Comparison of ENCODE assay signal across 29 cellular contexts in genomic region chr2:59561281-59561680, GRCh38.
"Had no signal": no experiment of that assay in that cellular context is flagged by ENCODE, and none has a peak within 500 bp of the region (broad histone marks: within the 10 kb centered on the region; RNA-seq: fewer than 3 reads in every experiment).

No MANE protein-coding gene starts in this region.

- H3K27ac ChIP-seq: ascending aorta, breast epithelium, cardiac muscle cell, colonic mucosa, epithelial cell of prostate, esophagus squamous epithelium had no signal

- H3K36me3 Mint-ChIP-seq: activated naive CD4-positive, alpha-beta T cell treated with anti-CD3 and anti-CD28 coated beads, Interleukin-2, amount 10 ng/mL, durations not matched to agents 7 days and 5 days; activated naive CD4-positive, alpha-beta T cell treated with anti-CD3 and anti-CD28 coated beads, Interleukin-2, amount 50 U/mL, for 72 hours; activated naive CD8-positive, alpha-beta T cell treated with anti-CD3 and anti-CD28 coated beads, Interleukin-2, amount 10 ng/mL, durations not matched to agents 7 days and 5 days; brain had no signal

- H3K4me3 Mint-ChIP-seq: activated CD4-positive, alpha-beta memory T cell treated with anti-CD3 and anti-CD28 coated beads, Interleukin-2, amount 10 ng/mL, durations not matched to agents 7 days and 5 days; activated CD4-positive, alpha-beta T cell treated with anti-CD3 and anti-CD28 coated beads, Interleukin-2, amount 10 ng/mL, durations not matched to agents 7 days and 5 days; activated naive CD4-positive, alpha-beta T cell treated with anti-CD3 and anti-CD28 coated beads, Interleukin-2, amount 10 ng/mL, durations not matched to agents 7 days and 5 days; activated naive CD8-positive, alpha-beta T cell treated with anti-CD3 and anti-CD28 coated beads, Interleukin-2, amount 10 ng/mL, durations not matched to agents 7 days and 5 days; activated T-cell treated with anti-CD3 and anti-CD28 coated beads, Interleukin-2, amount 50 U/mL, for 24 hours; activated T-cell treated with anti-CD3 and anti-CD28 coated beads, Interleukin-2, amount 50 U/mL, for 72 hours; brain had no signal

- H3K4me3 ChIP-seq: ascending aorta, breast epithelium, cardiac muscle cell, colonic mucosa, esophagus squamous epithelium had no signal

- H3K4me1 ChIP-seq: ascending aorta, breast epithelium, colonic mucosa, esophagus squamous epithelium had no signal

- H3K36me3 ChIP-seq: ascending aorta, breast epithelium, cardiac muscle cell, colonic mucosa, esophagus squamous epithelium had no signal

- H3K9me3 Mint-ChIP-seq: activated CD4-positive, alpha-beta T cell treated with anti-CD3 and anti-CD28 coated beads, Interleukin-2, amount 10 ng/mL, durations not matched to agents 7 days and 5 days; activated naive CD4-positive, alpha-beta T cell treated with anti-CD3 and anti-CD28 coated beads, Interleukin-2, amount 10 ng/mL, durations not matched to agents 7 days and 5 days; activated naive CD4-positive, alpha-beta T cell treated with anti-CD3 and anti-CD28 coated beads, Interleukin-2, amount 50 U/mL, for 72 hours; activated naive CD8-positive, alpha-beta T cell treated with anti-CD3 and anti-CD28 coated beads, Interleukin-2, amount 10 ng/mL, durations not matched to agents 7 days and 5 days; activated T-cell treated with anti-CD3 and anti-CD28 coated beads, Interleukin-2, amount 50 U/mL, for 72 hours had no signal

- ATAC-seq: activated naive CD4-positive, alpha-beta T cell treated with anti-CD3 and anti-CD28 coated beads, Interleukin-2, amount 50 U/mL, for 72 hours; activated T-cell treated with anti-CD3 and anti-CD28 coated beads, Interleukin-2, amount 50 U/mL, for 72 hours had no signal

- H3K27ac Mint-ChIP-seq: activated CD4-positive, alpha-beta memory T cell treated with anti-CD3 and anti-CD28 coated beads, Interleukin-2, amount 10 ng/mL, durations not matched to agents 7 days and 5 days; activated CD4-positive, alpha-beta T cell treated with anti-CD3 and anti-CD28 coated beads, Interleukin-2, amount 10 ng/mL, durations not matched to agents 7 days and 5 days; activated naive CD4-positive, alpha-beta T cell treated with anti-CD3 and anti-CD28 coated beads, Interleukin-2, amount 10 ng/mL, durations not matched to agents 7 days and 5 days; activated naive CD4-positive, alpha-beta T cell treated with anti-CD3 and anti-CD28 coated beads, Interleukin-2, amount 50 U/mL, for 72 hours; activated naive CD8-positive, alpha-beta T cell treated with anti-CD3 and anti-CD28 coated beads, Interleukin-2, amount 10 ng/mL, durations not matched to agents 7 days and 5 days; activated T-cell treated with anti-CD3 and anti-CD28 coated beads, Interleukin-2, amount 50 U/mL, for 24 hours; activated T-cell treated with anti-CD3 and anti-CD28 coated beads, Interleukin-2, amount 50 U/mL, for 72 hours; brain had no signal

- H3K9me3 ChIP-seq: ascending aorta, breast epithelium, colonic mucosa, esophagus squamous epithelium had no signal

- H3K27me3 Mint-ChIP-seq: activated CD4-positive, alpha-beta memory T cell treated with anti-CD3 and anti-CD28 coated beads, Interleukin-2, amount 10 ng/mL, durations not matched to agents 7 days and 5 days; activated CD4-positive, alpha-beta T cell treated with anti-CD3 and anti-CD28 coated beads, Interleukin-2, amount 10 ng/mL, durations not matched to agents 7 days and 5 days; activated naive CD4-positive, alpha-beta T cell treated with anti-CD3 and anti-CD28 coated beads, Interleukin-2, amount 10 ng/mL, durations not matched to agents 7 days and 5 days; activated naive CD8-positive, alpha-beta T cell treated with anti-CD3 and anti-CD28 coated beads, Interleukin-2, amount 10 ng/mL, durations not matched to agents 7 days and 5 days; activated T-cell treated with anti-CD3 and anti-CD28 coated beads, Interleukin-2, amount 50 U/mL, for 24 hours; brain had no signal

- H3K4me1 Mint-ChIP-seq: activated CD4-positive, alpha-beta memory T cell treated with anti-CD3 and anti-CD28 coated beads, Interleukin-2, amount 10 ng/mL, durations not matched to agents 7 days and 5 days; activated CD4-positive, alpha-beta T cell treated with anti-CD3 and anti-CD28 coated beads, Interleukin-2, amount 10 ng/mL, durations not matched to agents 7 days and 5 days; activated naive CD4-positive, alpha-beta T cell treated with anti-CD3 and anti-CD28 coated beads, Interleukin-2, amount 10 ng/mL, durations not matched to agents 7 days and 5 days; activated naive CD8-positive, alpha-beta T cell treated with anti-CD3 and anti-CD28 coated beads, Interleukin-2, amount 10 ng/mL, durations not matched to agents 7 days and 5 days had no signal

- DNase-seq: activated CD4-positive, alpha-beta memory T cell treated with anti-CD3 and anti-CD28 coated beads, Interleukin-2, amount 10 ng/mL, durations not matched to agents 7 days and 5 days; activated CD4-positive, alpha-beta T cell treated with anti-CD3 and anti-CD28 coated beads for 1 hour; activated CD4-positive, alpha-beta T cell treated with anti-CD3 and anti-CD28 coated beads for 4 hours; activated CD4-positive, alpha-beta T cell treated with anti-CD3 and anti-CD28 coated beads, Interleukin-2, amount 10 ng/mL, durations not matched to agents 7 days and 5 days; activated CD4-positive, alpha-beta T cell treated with anti-CD3 and anti-CD28 coated beads, Interleukin-2, amount 50 U/mL, for 4 hours; activated CD8-positive, alpha-beta memory T cell treated with anti-CD3 and anti-CD28 coated beads, Interleukin-2, amount 50 U/mL, for 48 hours; activated gamma-delta T cell; activated naive CD4-positive, alpha-beta T cell; activated naive CD4-positive, alpha-beta T cell treated with anti-CD3 and anti-CD28 coated beads, Interleukin-2, amount 10 ng/mL, durations not matched to agents 7 days and 5 days; activated naive CD8-positive, alpha-beta T cell treated with anti-CD3 and anti-CD28 coated beads, Interleukin-2, amount 10 ng/mL, durations not matched to agents 7 days and 5 days; activated T-cell treated with anti-CD3 and anti-CD28 coated beads for 4 hours; activated T-cell treated with anti-CD3 and anti-CD28 coated beads, Interleukin-2, amount 50 U/mL, for 24 hours; activated T-cell treated with anti-CD3 and anti-CD28 coated beads, Interleukin-2, amount 50 U/mL, for 72 hours; central memory CD4-positive, alpha-beta T cell; cerebellar nuclear complex; colonic mucosa; effector CD8-positive, alpha-beta T cell; esophagus squamous epithelium; foreskin melanocyte; head of caudate nucleus; T-helper 2 cell had no signal

- H3K27me3 ChIP-seq: ascending aorta, breast epithelium, cardiac muscle cell, colonic mucosa, esophagus squamous epithelium had no signal

- FAIRE-seq: endometrium, endothelial cell of umbilical vein had no signal
